Comparison of ENCODE assay signal across 8 cellular contexts in genomic region chr19:9621156-9622037, GRCh38. TPM values are rescaled to one million over a fixed set of nuclear protein-coding genes. Genes with fewer than 3 reads are reported as not detected.
DNase-seq lines count a peak whose midpoint lies in the region; ATAC-seq and TF ChIP-seq lines count a peak whose summit lies in the region.

Gene ZNF561 (minus strand): TSS chr19:9621232. CDS start chr19:9619456, 1,776 bp downstream.

- H3K9ac ChIP-seq in HUES64 (ENCODE audit: low read depth, low read length): peak within 1 kb of the TSS; percentile 99
- peak within 1 kb of the TSS; percentile 82 for H3K9ac ChIP-seq in OCI-LY3 (ENCODE audit: low read length)

- peaks cover 32% of the 10 kb centered on the region for H3K36me3 ChIP-seq in HUES64 (ENCODE audit: insufficient read depth, low read length)
- H3K36me3 ChIP-seq in OCI-LY3 (replicated peaks; ENCODE audit: low read depth, low read length): peaks cover 4% of the 10 kb centered on the region

- no peaks in the 10 kb centered on the region for H3K27me3 ChIP-seq in CD4-positive, alpha-beta T cell (ENCODE audit: control insufficient read depth, insufficient read depth, low read length)
- H3K27me3 ChIP-seq in HUES64 (ENCODE audit: insufficient read depth, low read length) (no peaks in the 10 kb centered on the region), OCI-LY3 (ENCODE audit: low read depth, low read length) (no peaks in the 10 kb centered on the region)

- peaks cover 22% of the 10 kb centered on the region for H3K79me2 ChIP-seq in OCI-LY3 (ENCODE audit: low read length)

- peaks cover 25% of the 10 kb centered on the region for H3K4me1 Mint-ChIP-seq in CD4-positive, alpha-beta T cell (ENCODE audit: low read depth)

- DNase-seq in CD4-positive, alpha-beta T cell: peak; percentile 81 to 90 (median 84)
- DNase-seq in activated CD8-positive, alpha-beta memory T cell treated with anti-CD3 and anti-CD28 coated beads, Interleukin-2, amount 50 U/mL, for 48 hours: peak; percentile 93
- DNase-seq in epidermal melanocyte (ENCODE audit: insufficient read length, low spot score) (peak; percentile 63), middle frontal gyrus (ENCODE audit: extremely low spot score, low spot score) (peak; percentile 85)
- peak; percentile 79 to 80 for DNase-seq in stimulated activated CD8-positive, alpha-beta memory T cell treated with anti-CD3 and anti-CD28 coated beads, Interleukin-2, amount 100 ng/mL, for 1 hour (ENCODE audit: low read depth in 2 of 2)

- peaks cover 4% of the 10 kb centered on the region for H3K27me3 Mint-ChIP-seq in CD4-positive, alpha-beta T cell

- no peaks in the 10 kb centered on the region for H3K9me3 ChIP-seq in CD4-positive, alpha-beta T cell (ENCODE audit: control insufficient read depth, low read length)
- H3K9me3 ChIP-seq in HUES64 (ENCODE audit: insufficient read depth, low read depth, low read length) (no peaks in the 10 kb centered on the region), OCI-LY3 (ENCODE audit: insufficient read depth, low read length) (no peaks in the 10 kb centered on the region)

- no peak for TF ChIP-seq CTCF in CD4-positive, alpha-beta T cell (IDR thresholded peaks at IDR 0.05)
- no peak for TF ChIP-seq CTCF in OCI-LY3 (IDR thresholded peaks at IDR 0.05; ENCODE audit: low read depth, low read length)

- intact Hi-C loops in CD4-positive, alpha-beta T cell (cut with DNase I, micrococcal nuclease): loop anchor here (1.0 to 5.0 kb wide), 5 partner anchors 35 to 484 kb away; partner anchors contain the start of gene ZNF846 (in 2 of the 2)

- H3K27ac ChIP-seq in CD4-positive, alpha-beta T cell (ENCODE audit: low read depth, low read length): peak within 1 kb of the TSS; percentile 93
- peak within 1 kb of the TSS; percentile 98 for H3K27ac ChIP-seq in HUES64 (ENCODE audit: low read depth, low read length)
- H3K27ac ChIP-seq in OCI-LY3 (ENCODE audit: low read length): peak within 1 kb of the TSS; percentile 74

- H3K4me1 ChIP-seq in HUES64 (ENCODE audit: insufficient read depth, low read length) (peaks cover 9% of the 10 kb centered on the region; the same call in 1 of the 2 replicates), OCI-LY3 (ENCODE audit: low read length) (peaks cover 9% of the 10 kb centered on the region; the same call in 1 of the 2 replicates)

- no peaks in the 10 kb centered on the region for H4K20me1 ChIP-seq in OCI-LY3 (ENCODE audit: insufficient read depth, low read length)

- CTCF ChIA-PET in CD4-positive, alpha-beta T cell (lab: Charles Lee): no interaction called here

- POLR2A ChIA-PET in CD4-positive, alpha-beta T cell (lab: Charles Lee): interaction anchor here (0.7 to 2.5 kb wide), 4 partner anchors 147 to 186 kb away, joined by 3 to 20 read pairs (median 4); partner anchors contain the start of genes ZNF266 and ZNF846

- peaks cover 2% of the 10 kb centered on the region for H3K9me3 Mint-ChIP-seq in CD4-positive, alpha-beta T cell

- peaks cover 58% of the 10 kb centered on the region for H3K36me3 Mint-ChIP-seq in CD4-positive, alpha-beta T cell (ENCODE audit: low read depth)

- peak within 1 kb of the TSS; percentile 99 for H3K27ac Mint-ChIP-seq in CD4-positive, alpha-beta T cell

- peak within 1 kb of the TSS; percentile 91 for H2AFZ ChIP-seq in OCI-LY3 (ENCODE audit: low read depth, low read length)

- peak; percentile 90 for ATAC-seq in CD4-positive, alpha-beta T cell (ENCODE audit: poor library complexity)
- peak; percentile 65 for ATAC-seq in GM21360 (IDR thresholded peaks at IDR 0.05; ENCODE audit: unreplicated experiment)

- H3K4me2 ChIP-seq in OCI-LY3 (ENCODE audit: low read length): peak within 1 kb of the TSS; percentile 75

- peak within 1 kb of the TSS; percentile 78 for H3K4me3 ChIP-seq in HUES64 (ENCODE audit: low read length)
- peak within 1 kb of the TSS; percentile 79 for H3K4me3 ChIP-seq in OCI-LY3 (ENCODE audit: low read length)

- 3% methylated on average over 33 of the region's 33 CpGs for WGBS in HUES64

- H3K4me3 Mint-ChIP-seq in CD4-positive, alpha-beta T cell: peak within 1 kb of the TSS; percentile 97

RNA-seq across cellular contexts. Expression of gene ZNF561, which starts in this region (rescaled TPM):
- 10 to 100 TPM; 45.1 to 46.2 TPM for total RNA-seq in CD4-positive, alpha-beta T cell
- 47.9 TPM for polyA plus RNA-seq in HUES64 (2013, experiment 1 of 2)
- polyA plus RNA-seq in HUES64 (2013, experiment 2 of 2): 41.7 TPM

Comparison
In these comparisons a context has a peak if more than half of its experiments do, and no peak if none do; other contexts are left out.
1. Peak in every context shown above with its lines: DNase-seq, ATAC-seq, H3K4me3 ChIP-seq and H3K27ac ChIP-seq.